In the genomic region with DNA sequence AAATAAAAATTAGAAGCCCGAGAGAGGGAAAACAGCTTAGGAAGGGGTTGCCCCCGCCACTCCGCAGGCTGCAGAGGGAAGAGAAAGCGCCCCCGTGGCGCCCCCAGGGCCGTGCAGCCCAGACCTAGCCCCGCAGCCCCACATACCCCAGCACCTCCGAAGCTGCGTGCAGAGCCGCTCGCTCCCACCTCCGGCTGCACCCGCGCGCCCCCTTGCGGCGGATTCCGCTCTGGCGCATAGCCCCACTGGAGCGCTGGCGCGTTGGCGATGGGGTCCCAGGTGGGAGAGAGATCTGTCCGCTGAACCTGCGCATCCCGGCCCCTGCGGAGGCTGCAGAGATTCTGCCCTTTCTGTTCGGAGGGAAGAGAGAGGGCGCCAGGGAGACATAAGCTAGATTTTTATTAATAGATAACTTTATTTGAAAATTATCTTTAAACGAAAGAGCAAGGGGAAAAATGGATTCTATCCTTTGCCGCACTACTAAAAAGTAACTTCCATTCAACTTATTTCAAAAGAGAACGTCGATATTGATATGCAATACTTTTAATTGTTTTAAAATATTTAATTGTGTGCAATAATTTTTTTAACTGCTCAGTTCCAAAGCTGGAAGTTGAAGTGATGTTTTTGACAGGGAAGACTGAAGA, we compare ENCODE assay signal across 8 cellular contexts. TPM values are rescaled to one million over a fixed set of nuclear protein-coding genes. Genes with fewer than 3 reads are reported as not detected.
DNase-seq lines count a peak whose midpoint lies in the region; ATAC-seq and TF ChIP-seq lines count a peak whose summit lies in the region.

No MANE protein-coding gene starts in this region.

- intact Hi-C loops in CD4-positive, alpha-beta T cell (cut with DNase I, micrococcal nuclease) = loop anchor here (1.0 to 10.0 kb wide), 5 partner anchors 17 to 1105 kb away; no protein-coding TSS in a partner anchor

- peaks cover 28% of the 10 kb centered on the region for H3K27me3 ChIP-seq in CD4-positive, alpha-beta T cell (ENCODE audit: control insufficient read depth, insufficient read depth, low read length)

- no peak overlapping the region for H3K27ac Mint-ChIP-seq in CD4-positive, alpha-beta T cell

- peaks cover 12% of the 10 kb centered on the region for H3K4me1 Mint-ChIP-seq in CD4-positive, alpha-beta T cell (ENCODE audit: low read depth)

- TF ChIP-seq CTCF in CD4-positive, alpha-beta T cell (IDR thresholded peaks at IDR 0.05) = peak; percentile 99
- peak; percentile 84 for TF ChIP-seq CTCF in fibroblast of pulmonary artery (IDR thresholded peaks at IDR 0.05; ENCODE audit: low read length, missing control alignments)

- peak overlapping the region; percentile 44 for H3K4me3 ChIP-seq in fibroblast of pulmonary artery (replicated peaks; ENCODE audit: low read depth, low read length)

- H3K27me3 Mint-ChIP-seq in CD4-positive, alpha-beta T cell = peaks cover 37% of the 10 kb centered on the region

- no peaks in the 10 kb centered on the region for H3K9me3 ChIP-seq in CD4-positive, alpha-beta T cell (ENCODE audit: control insufficient read depth, low read length)

- peak; percentile 99 for ATAC-seq in CD4-positive, alpha-beta T cell (ENCODE audit: poor library complexity)
- ATAC-seq in GM19372 (IDR thresholded peaks at IDR 0.05; ENCODE audit: low read depth, unreplicated experiment) (peak; percentile 100), HG03442 (IDR thresholded peaks at IDR 0.05; ENCODE audit: unreplicated experiment) (peak; percentile 99)

- CTCF ChIA-PET in CD4-positive, alpha-beta T cell (lab: Charles Lee) = interaction anchor here (0.6 to 1.8 kb wide), 20 partner anchors 9 to 555 kb away, joined by 3 to 20 read pairs (median 4); a partner anchor contains a TSS

- POLR2A ChIA-PET in CD4-positive, alpha-beta T cell (lab: Charles Lee) = interaction anchor here (1.0 to 2.9 kb wide), 5 partner anchors 8 to 347 kb away, joined by 3 to 25 read pairs (median 5); a partner anchor contains a TSS

- H3K9me3 Mint-ChIP-seq in CD4-positive, alpha-beta T cell = no peaks in the 10 kb centered on the region

- DNase-seq in CD4-positive, alpha-beta T cell = peak; percentile 74 to 91 (median 83)
- DNase-seq in OCI-M1 (lab: John Stamatoyannopoulos, UW) = peak; percentile 87
- DNase-seq in activated T-helper 1 cell treated with Interleukin-2 at 50 U/mL for 16 hours (ENCODE audit: low read depth) = peak; percentile 78
- DNase-seq in fibroblast of pulmonary artery (ENCODE audit: low read depth) = peak; percentile 56
- peak in 52 of 56 donors; percentile 5 to 88 (median 46) for DNase-seq in nucleus accumbens (lab: John Stamatoyannopoulos, UW)
- peak; percentile 75 for DNase-seq in superior temporal gyrus (ENCODE audit: extremely low spot score)

- H3K4me3 Mint-ChIP-seq in CD4-positive, alpha-beta T cell = peak overlapping the region; percentile 28

- H3K27ac ChIP-seq in CD4-positive, alpha-beta T cell (ENCODE audit: low read depth, low read length) = no peak overlapping the region

- no peaks in the 10 kb centered on the region for H3K36me3 Mint-ChIP-seq in CD4-positive, alpha-beta T cell (ENCODE audit: low read depth)

RNA-seq across cellular contexts. Expression of a gene that starts 11.7 kb away (rescaled TPM):
- 10 to 100 TPM; 37.4 to 42.9 TPM for total RNA-seq in CD4-positive, alpha-beta T cell

RNA-seq across cellular contexts. Expression of a gene that starts 31.9 kb away (rescaled TPM):
- not detected for total RNA-seq in CD4-positive, alpha-beta T cell

RNA-seq across cellular contexts. Expression of a gene that starts 46.8 kb away (rescaled TPM):
- 10 to 100 TPM; 88.7 to 90.4 TPM for total RNA-seq in CD4-positive, alpha-beta T cell
